8 cellular contexts compared by ENCODE assay signal in genomic region chr7:112080974-112081373, GRCh38.
DNase-seq lines count a peak whose midpoint lies in the region; ATAC-seq, FAIRE-seq and TF ChIP-seq lines count a peak whose summit lies in the region.

No MANE protein-coding gene starts in this region.

- TF ChIP-seq CTCF in DND-41 (IDR thresholded peaks at IDR 0.05; ENCODE audit: borderline replicate concordance, extremely low read depth, low read length, poor library complexity, severe bottlenecking): no peak
- TF ChIP-seq CTCF in HFFc6 (IDR thresholded peaks at IDR 0.05): no peak
- no peak for TF ChIP-seq CTCF in keratinocyte (optimal IDR thresholded peaks at IDR 0.05 in 1 of 3, IDR thresholded peaks at IDR 0.05 in 1 of 3, conservative IDR thresholded peaks at IDR 0.05 in 1 of 3; ENCODE audit: extremely low read depth in 1 of 3, insufficient read depth in 2 of 3, low read length in 3 of 3)

- FAIRE-seq in RCC 7860 (lab: Jason Lieb, UNC): no peak
- FAIRE-seq in keratinocyte (lab: Jason Lieb, UNC): no peak
- no peak for FAIRE-seq in frontal cortex (lab: Jason Lieb, UNC)

- H3K4me1 ChIP-seq in DND-41 (ENCODE audit: insufficient read depth, low read length) (peaks cover 31% of the 10 kb centered on the region), keratinocyte (ENCODE audit: control insufficient read depth, extremely low read depth, insufficient read depth, low read length) (peaks cover 24% of the 10 kb centered on the region)

- H3K4me2 ChIP-seq in DND-41 (ENCODE audit: insufficient read depth, low read length) (peak overlapping the region; percentile 64), keratinocyte (ENCODE audit: control insufficient read depth, extremely low read depth, insufficient read depth, low read depth, low read length) (no peak overlapping the region)

- H3K9ac ChIP-seq in DND-41 (ENCODE audit: low read depth, low read length) (peak overlapping the region; percentile 43), keratinocyte (ENCODE audit: control insufficient read depth, extremely low read depth, insufficient read depth, low read length) (no peak overlapping the region)

- H3K9me1 ChIP-seq in keratinocyte (ENCODE audit: control insufficient read depth, extremely low read depth, insufficient read depth, low read length): no peaks in the 10 kb centered on the region

- H3K36me3 ChIP-seq in DND-41 (ENCODE audit: insufficient read depth, low read length) (no peaks in the 10 kb centered on the region), keratinocyte (ENCODE audit: control insufficient read depth in 2 of 2, extremely low read depth in 1 of 2, insufficient read depth in 2 of 2, low read length in 2 of 2) (no peaks in the 10 kb centered on the region)

- no peaks in the 10 kb centered on the region for H3K9me3 ChIP-seq in DND-41 (ENCODE audit: insufficient read depth, low read length, severe bottlenecking)
- H3K9me3 ChIP-seq in keratinocyte (ENCODE audit: control insufficient read depth, low read depth, low read length): no peaks in the 10 kb centered on the region

- no peaks in the 10 kb centered on the region for H3K79me2 ChIP-seq in DND-41 (ENCODE audit: insufficient read depth, low read length)
- H3K79me2 ChIP-seq in keratinocyte (ENCODE audit: control insufficient read depth, insufficient read depth, low read length): peaks cover 13% of the 10 kb centered on the region

- H2AFZ ChIP-seq in DND-41 (ENCODE audit: low read depth, low read length) (peak overlapping the region; percentile 68), keratinocyte (ENCODE audit: control insufficient read depth, low read length) (no peak overlapping the region)

- H3K4me1 Mint-ChIP-seq in HFFc6 (ENCODE audit: low read depth): peaks cover 31% of the 10 kb centered on the region

- peak overlapping the region; percentile 76 for H3K27ac ChIP-seq in DND-41 (ENCODE audit: low read length)
- H3K27ac ChIP-seq in keratinocyte (ENCODE audit: control insufficient read depth, insufficient read depth, low read length): peak overlapping the region; percentile 25

- H3K4me3 ChIP-seq in DND-41 (ENCODE audit: low read depth in 1 of 2, low read length in 2 of 2): peak overlapping the region in 1 of 2 experiments; percentile 52; a peak in 2 of 4 replicates
- H3K4me3 ChIP-seq in keratinocyte (ENCODE audit: control insufficient read depth in 2 of 3, extremely low read depth in 1 of 3, insufficient read depth in 2 of 3, low read depth in 1 of 3, low read length in 3 of 3): no peak overlapping the region

- no peaks in the 10 kb centered on the region for H3K27me3 ChIP-seq in DND-41 (ENCODE audit: insufficient read depth, low read length, poor library complexity)
- H3K27me3 ChIP-seq in keratinocyte (ENCODE audit: control insufficient read depth, extremely low read depth, insufficient read depth, low read length): no peaks in the 10 kb centered on the region

- H4K20me1 ChIP-seq in DND-41 (ENCODE audit: insufficient read depth, low read length): no peaks in the 10 kb centered on the region
- H4K20me1 ChIP-seq in keratinocyte (ENCODE audit: control insufficient read depth, extremely low read depth, insufficient read depth, low read length): no peaks in the 10 kb centered on the region

- peak overlapping the region; percentile 63 for H3K27ac Mint-ChIP-seq in HFFc6

- peak; percentile 86 for ATAC-seq in DND-41 (ENCODE audit: insufficient read depth, low read depth)

- H3K27me3 Mint-ChIP-seq in HFFc6 (ENCODE audit: insufficient read depth): no peaks in the 10 kb centered on the region

- peak overlapping the region; percentile 44; the same call in 1 of the 2 replicates for H3K4me3 Mint-ChIP-seq in HFFc6

- DNase-seq in DND-41 (peak; percentile 57), HFFc6 (no peak), RCC 7860 (ENCODE audit: low spot score) (peak; percentile 94), keratinocyte (ENCODE audit: low read depth, low spot score) (no peak), NCI-H82 treated with DMSO at 0.1 percent for 48 hours (lab: John Stamatoyannopoulos, UW; ENCODE audit: unreplicated experiment) (no peak), frontal cortex (ENCODE audit: low spot score in 2 of 2) (no peak), DMS114 treated with DMSO at 0.1 percent for 48 hours (lab: John Stamatoyannopoulos, UW; ENCODE audit: unreplicated experiment) (no peak), SW480 (ENCODE audit: low spot score) (no peak)

- dilution Hi-C loops in keratinocyte (cut with MboI; ENCODE audit: extremely low pct_ligation_motif_present, low sequenced_read_pairs): no loop called here

- H3K9me3 Mint-ChIP-seq in HFFc6: no peaks in the 10 kb centered on the region

- no peaks in the 10 kb centered on the region for H3K36me3 Mint-ChIP-seq in HFFc6 (ENCODE audit: low read depth)

Comparison
In these comparisons a context has a peak if more than half of its experiments do, and no peak if none do; other contexts are left out.
1. DNase-seq: peak in DND-41 (single experiment) and RCC 7860 (single experiment); none in HFFc6 (single experiment), keratinocyte (single experiment), NCI-H82 treated with DMSO at 0.1 percent for 48 hours (single experiment), frontal cortex (0 of 2), DMS114 treated with DMSO at 0.1 percent for 48 hours (single experiment) and SW480 (single experiment).